ENCODE assay signal across 17 cellular contexts in the genomic region with DNA sequence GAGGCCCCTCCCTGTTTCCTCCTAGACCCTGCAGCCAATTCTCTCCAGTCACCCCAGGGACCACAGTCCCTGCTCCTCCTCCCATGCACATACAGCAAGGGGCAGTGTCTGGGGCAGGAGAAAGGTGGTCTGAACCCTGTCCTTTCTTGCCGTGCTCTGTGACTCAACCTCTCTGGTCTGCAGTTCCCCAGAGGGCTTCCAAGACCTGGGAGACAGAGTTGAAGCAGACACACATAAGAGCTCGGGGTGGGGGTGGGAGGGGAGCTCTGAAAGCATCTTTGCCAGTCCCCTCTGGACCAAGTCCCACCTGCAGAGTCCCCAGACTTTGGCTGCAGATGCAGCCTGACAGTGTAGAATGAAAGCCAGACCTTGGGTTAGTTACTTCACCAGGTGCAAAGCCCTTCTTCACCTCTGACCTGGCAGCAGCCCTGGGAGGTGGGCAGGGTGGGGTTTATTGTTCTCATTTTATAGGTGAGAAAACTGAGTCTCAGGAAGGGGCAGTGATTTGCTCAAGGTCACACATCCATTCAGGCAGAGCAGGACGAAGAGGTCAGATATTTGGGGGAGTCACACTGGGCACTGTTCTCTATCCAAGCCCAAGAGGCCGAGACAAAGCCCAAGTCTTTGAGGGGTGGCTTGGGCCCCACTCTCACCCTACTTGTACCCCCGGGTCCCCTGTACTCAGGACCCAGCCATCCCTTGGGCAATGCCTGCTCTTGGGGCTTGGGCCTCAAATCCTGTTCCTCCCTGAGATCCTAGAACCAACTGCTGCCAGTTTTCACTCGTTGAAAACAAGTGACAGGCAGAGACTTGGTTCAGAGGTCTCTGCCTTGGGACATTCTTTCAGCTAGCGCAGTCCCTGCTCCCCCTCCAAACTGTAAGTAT. TPM values are rescaled to one million over a fixed set of nuclear protein-coding genes. Genes with fewer than 3 reads are reported as not detected.
DNase-seq lines count a peak whose midpoint lies in the region; ATAC-seq and TF ChIP-seq lines count a peak whose summit lies in the region.
"Had no signal": no experiment of that assay in that cellular context is flagged by ENCODE, and none has a peak within 500 bp of the region (broad histone marks: within the 10 kb centered on the region; RNA-seq: fewer than 3 reads in every experiment).

No MANE protein-coding gene starts in this region.

- no peak overlapping the region for H3K4me3 ChIP-seq in left ventricle myocardium inferior
- H3K4me3 ChIP-seq in heart right ventricle: no peak overlapping the region
- peak overlapping the region; percentile 28 for H3K4me3 ChIP-seq in kidney epithelial cell (ENCODE audit: low read depth, low read length)
- H3K4me3 ChIP-seq in prostate gland: no peak overlapping the region

- no peaks in the 10 kb centered on the region for H3K27me3 ChIP-seq in left ventricle myocardium inferior (ENCODE audit: low read depth)
- H3K27me3 ChIP-seq in heart right ventricle: peaks cover 0 to 13% (median 0%) of the 10 kb centered on the region in 7 donors
- H3K27me3 ChIP-seq in kidney epithelial cell (ENCODE audit: control insufficient read depth, insufficient read depth, low read length): no peaks in the 10 kb centered on the region
- no peaks in the 10 kb centered on the region for H3K27me3 ChIP-seq in prostate gland (replicated peaks; ENCODE audit: insufficient read depth)

- H3K27ac ChIP-seq in left ventricle myocardium inferior (replicated peaks): peak overlapping the region; percentile 36
- H3K27ac ChIP-seq in heart right ventricle: no peak overlapping the region
- H3K27ac ChIP-seq in prostate gland: peak overlapping the region; percentile 49 to 71

- peaks cover 22% of the 10 kb centered on the region for H3K4me1 ChIP-seq in left ventricle myocardium inferior
- H3K4me1 ChIP-seq in heart right ventricle: peaks cover 2 to 25% (median 21%) of the 10 kb centered on the region in 9 donors
- H3K4me1 ChIP-seq in prostate gland (replicated peaks): no peaks in the 10 kb centered on the region

- intact Hi-C loops in left ventricle myocardium inferior (cut with micrococcal nuclease): no loop called here
- intact Hi-C loops in heart right ventricle (cut with DNase I): loop anchor here in 4 of 10 donors (10.0 kb wide), 3 partner anchors 226 to 536 kb away; a partner anchor contains a TSS
- intact Hi-C loops in prostate gland (cut with DNase I): loop anchor here (10.0 kb wide), 1 partner anchor 136 kb away; no protein-coding TSS in a partner anchor

- no peak for TF ChIP-seq POLR2A in prostate gland (IDR thresholded peaks at IDR 0.05)

- no peaks in the 10 kb centered on the region for H3K9me3 ChIP-seq in left ventricle myocardium inferior (replicated peaks)
- H3K9me3 ChIP-seq in heart right ventricle: no peaks in the 10 kb centered on the region
- no peaks in the 10 kb centered on the region for H3K9me3 ChIP-seq in prostate gland

- DNase-seq in left ventricle myocardium inferior: no peak
- no peak for DNase-seq in heart right ventricle
- DNase-seq in kidney epithelial cell (ENCODE audit: low read depth): no peak
- DNase-seq in prostate gland (ENCODE audit: low spot score): no peak
- DNase-seq in GM19240 (ENCODE audit: insufficient read length, low spot score): no peak
- no peak for DNase-seq in D341Med (ENCODE audit: low spot score)
- DNase-seq: activated CD4-positive, alpha-beta T cell treated with anti-CD3 and anti-CD28 coated beads for 4 hours; glutamatergic neuron; NCI-H1417; nephron progenitor cell; NK-92 treated with Interleukin-12 subunit alpha and Interleukin-12 subunit beta, amount 100 ng/mL, for 24 hours; SHP77; stimulated activated naive CD8-positive, alpha-beta T cell treated with anti-CD3 and anti-CD28 coated beads, Interleukin-15, Interleukin-2, amounts not matched to agents 100 U/mL and 50 U/mL, for 24 hours had no signal

- H3K36me3 ChIP-seq in left ventricle myocardium inferior (no peaks in the 10 kb centered on the region), heart right ventricle (no peaks in the 10 kb centered on the region), kidney epithelial cell (ENCODE audit: control insufficient read depth, insufficient read depth, low read length) (no peaks in the 10 kb centered on the region), prostate gland (no peaks in the 10 kb centered on the region)

- TF ChIP-seq CTCF in left ventricle myocardium inferior (IDR thresholded peaks at IDR 0.05; ENCODE audit: borderline replicate concordance) (no peak), heart right ventricle (IDR thresholded peaks at IDR 0.05) (no peak), kidney epithelial cell (IDR thresholded peaks at IDR 0.05; ENCODE audit: insufficient read depth, low read length, poor library complexity, severe bottlenecking) (no peak), prostate gland (IDR thresholded peaks at IDR 0.05) (no peak)

- ATAC-seq in heart right ventricle: no peak
- ATAC-seq in GM19324 (IDR thresholded peaks at IDR 0.05; ENCODE audit: low FRiP score, unreplicated experiment): no peak
- no peak for ATAC-seq in activated CD4-positive, CD25-positive, alpha-beta regulatory T cell treated with anti-CD3 and anti-CD28 coated beads, Interleukin-2, amount 50 U/mL, for 24 hours
- ATAC-seq: stimulated activated naive CD8-positive, alpha-beta T cell treated with anti-CD3 and anti-CD28 coated beads, Interleukin-15, Interleukin-2, amounts not matched to agents 100 U/mL and 50 U/mL, for 24 hours had no signal

- WGBS in heart right ventricle, 2 donors: 80 to 89% methylated on average over 7 of the region's 7 CpGs
- WGBS in prostate gland: 82% methylated on average over 7 of the region's 7 CpGs

RNA-seq across cellular contexts. Expression of a gene that starts 0.7 kb away (rescaled TPM):
- not detected for total RNA-seq in left ventricle myocardium inferior
- total RNA-seq in heart right ventricle: under 1 TPM in 2 of 10 donors, not detected in 8; 0.44 to 0.78 TPM
- polyA plus RNA-seq in heart right ventricle: under 1 TPM; 0.23 to 0.51 TPM
- total RNA-seq in kidney epithelial cell: 22.7 and 28.1 TPM in 2 replicates
- 10 to 100 TPM in 1 of 2 donors, 1 to 10 TPM in 1; 5.9 to 36.1 TPM for total RNA-seq in prostate gland
- polyA plus RNA-seq: AG04450 had no signal

RNA-seq across cellular contexts. Expression of a gene that starts 42.9 kb away (rescaled TPM):
- total RNA-seq in left ventricle myocardium inferior (4.3 TPM), heart right ventricle (1 to 10 TPM; 1.8 to 5.0 (median 4.0) TPM), kidney epithelial cell (0.71 and 0.75 TPM in 2 replicates), prostate gland (1 to 10 TPM; 1.0 to 1.8 TPM)
- polyA plus RNA-seq in heart right ventricle: 1 to 10 TPM; 2.4 to 7.4 TPM
- polyA plus RNA-seq: AG04450 had no signal

RNA-seq across cellular contexts. Expression of a gene that starts 51.9 kb away (rescaled TPM):
- total RNA-seq in left ventricle myocardium inferior: not detected
- not detected for total RNA-seq in heart right ventricle
- not detected for polyA plus RNA-seq in heart right ventricle
- total RNA-seq in kidney epithelial cell: not detected in 2 replicates
- total RNA-seq in prostate gland: not detected
- total RNA-seq: left cardiac atrium had no signal
- polyA plus RNA-seq: AG04450 had no signal

Comparison
In these comparisons a context has a peak if more than half of its experiments do, and no peak if none do; other contexts are left out.
1. H3K27ac ChIP-seq: peak in left ventricle myocardium inferior (single experiment) and prostate gland (2 of 2); none in heart right ventricle (0 of 10).